Comparison of ENCODE assay signal across 18 cellular contexts in genomic region chr12:34394211-34395055, GRCh38.
A peak's percentile ranks its signal among the peaks of the same experiment; 100 is the strongest.
DNase-seq lines count a peak whose midpoint lies in the region; ATAC-seq and TF ChIP-seq lines count a peak whose summit lies in the region.
"Had no signal": no experiment of that assay in that cellular context is flagged by ENCODE, and none has a peak within 500 bp of the region (broad histone marks: within the 10 kb centered on the region; RNA-seq: fewer than 3 reads in every experiment).

No MANE protein-coding gene starts in this region.

- H3K27ac Mint-ChIP-seq in activated naive CD8-positive, alpha-beta T cell treated with anti-CD3 and anti-CD28 coated beads, Interleukin-2, amount 10 ng/mL, durations not matched to agents 7 days and 5 days = no peak overlapping the region
- no peak overlapping the region for H3K27ac Mint-ChIP-seq in activated naive CD8-positive, alpha-beta T cell treated with anti-CD3 and anti-CD28 coated beads, Interleukin-2, amount 50 U/mL, for 24 hours
- H3K27ac Mint-ChIP-seq: activated CD4-positive, alpha-beta T cell treated with anti-CD3 and anti-CD28 coated beads, Interleukin-2, amount 10 ng/mL, durations not matched to agents 24 days and 14 days; activated T-helper 2 cell treated with anti-CD3 and anti-CD28 coated beads, Interferon-gamma antibody, Interleukin-2, Interleukin-4, amounts not matched to agents 10 μg/mL and 5 μg/mL and 100 μg/mL, durations not matched to agents 14 hours and 24 hours and 36 hours; naive thymus-derived CD4-positive, alpha-beta T cell; T-helper 1 cell treated with Interleukin-12 subunit alpha and Interleukin-12 subunit beta and Interleukin-4 antibody, amounts not matched to agents 30 μg/mL and 1 μg/mL, for 36 hours had no signal

- ATAC-seq in activated naive CD8-positive, alpha-beta T cell treated with anti-CD3 and anti-CD28 coated beads, Interleukin-2, amount 10 ng/mL, durations not matched to agents 7 days and 5 days (ENCODE audit: low read depth) = no peak
- no peak for ATAC-seq in activated naive CD8-positive, alpha-beta T cell treated with anti-CD3 and anti-CD28 coated beads, Interleukin-2, amount 50 U/mL, for 24 hours
- ATAC-seq in aorta (ENCODE audit: low FRiP score) = no peak
- ATAC-seq in GM19397 (IDR thresholded peaks at IDR 0.05; ENCODE audit: unreplicated experiment) = no peak
- ATAC-seq: gastroesophageal sphincter; naive thymus-derived CD4-positive, alpha-beta T cell; Panc1 had no signal

- H3K27me3 Mint-ChIP-seq in activated naive CD8-positive, alpha-beta T cell treated with anti-CD3 and anti-CD28 coated beads, Interleukin-2, amount 10 ng/mL, durations not matched to agents 7 days and 5 days = no peaks in the 10 kb centered on the region
- H3K27me3 Mint-ChIP-seq in activated naive CD8-positive, alpha-beta T cell treated with anti-CD3 and anti-CD28 coated beads, Interleukin-2, amount 50 U/mL, for 24 hours = no peaks in the 10 kb centered on the region
- H3K27me3 Mint-ChIP-seq: activated CD4-positive, alpha-beta T cell treated with anti-CD3 and anti-CD28 coated beads, Interleukin-2, amount 10 ng/mL, durations not matched to agents 24 days and 14 days had no signal

- H3K27ac ChIP-seq in ovary (no peak overlapping the region), aorta (ENCODE audit: low read depth in 1 of 2, low read length in 2 of 2) (no peak overlapping the region)
- H3K27ac ChIP-seq: brain microvascular endothelial cell, gastroesophageal sphincter, skin epidermis had no signal

- H3K4me3 ChIP-seq in ovary (no peak overlapping the region), aorta (ENCODE audit: low read length in 2 of 2) (no peak overlapping the region)
- H3K4me3 ChIP-seq: gastroesophageal sphincter, skin epidermis had no signal

- H3K9me3 ChIP-seq in ovary (peaks cover 0 to 11% of the 10 kb centered on the region in 2 donors), aorta (ENCODE audit: control insufficient read depth, low read length) (peaks cover 4% of the 10 kb centered on the region)

- intact Hi-C loops in cardiac septum (cut with DNase I) (no loop called here), ovary (cut with DNase I) (no loop called here), aorta (cut with DNase I) (no loop called here)

- peaks cover 6% of the 10 kb centered on the region for H3K9me3 Mint-ChIP-seq in activated naive CD8-positive, alpha-beta T cell treated with anti-CD3 and anti-CD28 coated beads, Interleukin-2, amount 10 ng/mL, durations not matched to agents 7 days and 5 days
- H3K9me3 Mint-ChIP-seq in activated naive CD8-positive, alpha-beta T cell treated with anti-CD3 and anti-CD28 coated beads, Interleukin-2, amount 50 U/mL, for 24 hours = no peaks in the 10 kb centered on the region
- H3K9me3 Mint-ChIP-seq: activated CD4-positive, alpha-beta T cell treated with anti-CD3 and anti-CD28 coated beads, Interleukin-2, amount 10 ng/mL, durations not matched to agents 24 days and 14 days had no signal

- H3K4me3 Mint-ChIP-seq in activated naive CD8-positive, alpha-beta T cell treated with anti-CD3 and anti-CD28 coated beads, Interleukin-2, amount 10 ng/mL, durations not matched to agents 7 days and 5 days = no peak overlapping the region
- H3K4me3 Mint-ChIP-seq in activated naive CD8-positive, alpha-beta T cell treated with anti-CD3 and anti-CD28 coated beads, Interleukin-2, amount 50 U/mL, for 24 hours = no peak overlapping the region
- H3K4me3 Mint-ChIP-seq: activated CD4-positive, alpha-beta T cell treated with anti-CD3 and anti-CD28 coated beads, Interleukin-2, amount 10 ng/mL, durations not matched to agents 24 days and 14 days; naive thymus-derived CD4-positive, alpha-beta T cell; T-helper 1 cell treated with Interleukin-12 subunit alpha and Interleukin-12 subunit beta and Interleukin-4 antibody, amounts not matched to agents 30 μg/mL and 1 μg/mL, for 36 hours had no signal

- H3K36me3 Mint-ChIP-seq in activated naive CD8-positive, alpha-beta T cell treated with anti-CD3 and anti-CD28 coated beads, Interleukin-2, amount 10 ng/mL, durations not matched to agents 7 days and 5 days = no peaks in the 10 kb centered on the region
- no peaks in the 10 kb centered on the region for H3K36me3 Mint-ChIP-seq in activated naive CD8-positive, alpha-beta T cell treated with anti-CD3 and anti-CD28 coated beads, Interleukin-2, amount 50 U/mL, for 24 hours (ENCODE audit: low read depth)

- no peak for TF ChIP-seq CTCF in ovary (IDR thresholded peaks at IDR 0.05)

- no peak for TF ChIP-seq POLR2A in ovary (IDR thresholded peaks at IDR 0.05)

- H3K27me3 ChIP-seq in ovary = no peaks in the 10 kb centered on the region
- H3K27me3 ChIP-seq in aorta (ENCODE audit: control insufficient read depth in 1 of 2, insufficient read depth in 2 of 2, low read length in 1 of 2) = no peaks in the 10 kb centered on the region
- H3K27me3 ChIP-seq: brain microvascular endothelial cell had no signal

- 50 to 61% (median 61%) methylated on average over 29 of the region's 29 CpGs for WGBS in ovary, 3 donors
- 59 to 61% methylated on average over 29 of the region's 29 CpGs for WGBS in aorta, 2 donors

- H3K36me3 ChIP-seq in ovary (no peaks in the 10 kb centered on the region), aorta (ENCODE audit: control insufficient read depth in 1 of 2, insufficient read depth in 2 of 2, low read length in 1 of 2) (no peaks in the 10 kb centered on the region)
- H3K36me3 ChIP-seq: brain microvascular endothelial cell, gastroesophageal sphincter had no signal

- H3K4me1 ChIP-seq in ovary (ENCODE audit: insufficient read depth) = no peaks in the 10 kb centered on the region
- H3K4me1 ChIP-seq in aorta (ENCODE audit: control insufficient read depth in 1 of 2, insufficient read depth in 2 of 2, low read length in 2 of 2) = no peaks in the 10 kb centered on the region
- H3K4me1 ChIP-seq: gastroesophageal sphincter had no signal

- no peak for TF ChIP-seq EP300 in ovary (IDR thresholded peaks at IDR 0.05)

- POLR2A ChIA-PET in activated naive CD8-positive, alpha-beta T cell treated with anti-CD3 and anti-CD28 coated beads, Interleukin-2, amount 10 ng/mL, durations not matched to agents 7 days and 5 days (lab: Charles Lee) = no interaction called here

- H3K4me1 Mint-ChIP-seq in activated naive CD8-positive, alpha-beta T cell treated with anti-CD3 and anti-CD28 coated beads, Interleukin-2, amount 10 ng/mL, durations not matched to agents 7 days and 5 days = no peaks in the 10 kb centered on the region
- H3K4me1 Mint-ChIP-seq in activated naive CD8-positive, alpha-beta T cell treated with anti-CD3 and anti-CD28 coated beads, Interleukin-2, amount 50 U/mL, for 24 hours = no peaks in the 10 kb centered on the region
- H3K4me1 Mint-ChIP-seq: activated CD4-positive, alpha-beta T cell treated with anti-CD3 and anti-CD28 coated beads, Interleukin-2, amount 10 ng/mL, durations not matched to agents 24 days and 14 days; naive thymus-derived CD4-positive, alpha-beta T cell had no signal

- DNase-seq in activated naive CD8-positive, alpha-beta T cell treated with anti-CD3 and anti-CD28 coated beads, Interleukin-2, amount 10 ng/mL, durations not matched to agents 7 days and 5 days = peak; percentile 8
- no peak for DNase-seq in activated naive CD8-positive, alpha-beta T cell treated with anti-CD3 and anti-CD28 coated beads, Interleukin-2, amount 50 U/mL, for 24 hours
- DNase-seq in cardiac septum (ENCODE audit: low spot score) = peak; percentile 67
- DNase-seq in ovary = peak; percentile 1 to 12 (median 5)
- DNase-seq in aorta = peak; percentile 26 to 51
- no peak for DNase-seq in NCI-H2171 treated with DMSO at 0.1 percent for 48 hours (lab: John Stamatoyannopoulos, UW)
- no peak for DNase-seq in AML-193 (lab: John Stamatoyannopoulos, UW)
- DNase-seq: activated CD4-positive, alpha-beta T cell treated with anti-CD3 and anti-CD28 coated beads, Interleukin-2, amount 10 ng/mL, durations not matched to agents 24 days and 14 days; brain microvascular endothelial cell; KBM-7; NCI-H1436 treated with DMSO at 0.1 percent for 48 hours had no signal

Comparison
In these comparisons a context has a peak if more than half of its experiments do, and no peak if none do; other contexts are left out.
1. DNase-seq: peak in activated naive CD8-positive, alpha-beta T cell treated with anti-CD3 and anti-CD28 coated beads, Interleukin-2, amount 10 ng/mL, durations not matched to agents 7 days and 5 days (single experiment), cardiac septum (single experiment), ovary (5 of 5) and aorta (2 of 2); none in activated naive CD8-positive, alpha-beta T cell treated with anti-CD3 and anti-CD28 coated beads, Interleukin-2, amount 50 U/mL, for 24 hours (single experiment), NCI-H2171 treated with DMSO at 0.1 percent for 48 hours (single experiment) and AML-193 (0 of 2).